ENCODE assay signal across 19 cellular contexts in genomic region chr3:46367811-46368210, GRCh38. TPM values are rescaled to one million over a fixed set of nuclear protein-coding genes. Genes with fewer than 3 reads are reported as not detected.
DNase-seq lines count a peak whose midpoint lies in the region; ATAC-seq, FAIRE-seq and TF ChIP-seq lines count a peak whose summit lies in the region.
"Had no signal": no experiment of that assay in that cellular context is flagged by ENCODE, and none has a peak within 500 bp of the region (broad histone marks: within the 10 kb centered on the region; RNA-seq: fewer than 3 reads in every experiment).

No MANE protein-coding gene starts in this region.

- H3K36me3 ChIP-seq in CD8-positive, alpha-beta T cell (ENCODE audit: insufficient read depth, low read length) = no peaks in the 10 kb centered on the region
- no peaks in the 10 kb centered on the region for H3K36me3 ChIP-seq in Caco-2 (ENCODE audit: control insufficient read depth, insufficient read depth, low read length)
- H3K36me3 ChIP-seq: cardiac muscle cell, esophagus squamous epithelium, SJSA1 had no signal

- no peak for FAIRE-seq in frontal cortex (lab: Jason Lieb, UNC)
- FAIRE-seq: urothelium cell line had no signal

- no peak for ATAC-seq in CD8-positive, alpha-beta T cell
- no peak for ATAC-seq in T-helper 17 cell
- ATAC-seq in right cardiac atrium = peak; percentile 22 to 35

- DNase-seq in CD14-positive monocyte (ENCODE audit: low spot score) (no peak), T-helper 17 cell (no peak), right cardiac atrium (peak in 1 of 3 donors; percentile 25), Caco-2 (no peak), frontal cortex (ENCODE audit: low spot score in 2 of 2) (no peak), A172 (ENCODE audit: low spot score) (no peak)
- DNase-seq in CD8-positive, alpha-beta T cell = no peak
- DNase-seq: activated naive CD4-positive, alpha-beta T cell treated with anti-CD3 and anti-CD28 coated beads, Interleukin-2, amount 50 U/mL, for 16 hours; cortex of kidney; DMS 273 treated with DMSO at 0.1 percent for 48 hours; IMR-90; NCI-H2029 had no signal

- no peak for TF ChIP-seq CTCF in CD14-positive monocyte (IDR thresholded peaks at IDR 0.05)
- no peak for TF ChIP-seq CTCF in CD8-positive, alpha-beta T cell (IDR thresholded peaks at IDR 0.05)
- TF ChIP-seq CTCF in Caco-2 (IDR thresholded peaks at IDR 0.05; ENCODE audit: insufficient read depth in 1 of 2, low read depth in 1 of 2, low read length in 1 of 2, severe bottlenecking in 1 of 2, unreplicated experiment in 1 of 2) = no peak

- no peak overlapping the region for H3K4me3 ChIP-seq in CD8-positive, alpha-beta T cell (ENCODE audit: low read depth, low read length)
- H3K4me3 ChIP-seq in right cardiac atrium (ENCODE audit: low read length) (no peak overlapping the region), Caco-2 (ENCODE audit: low read depth, low read length) (no peak overlapping the region)
- H3K4me3 ChIP-seq: cardiac muscle cell, esophagus squamous epithelium, SJSA1 had no signal

- CTCF ChIA-PET in CD8-positive, alpha-beta T cell (lab: Charles Lee) = interaction anchor here (0.6 to 7.8 kb wide), 32 partner anchors 11 to 611 kb away, joined by 3 to 140 read pairs (median 6); partner anchors contain the start of gene CCR2
- CTCF ChIA-PET in Caco-2 (lab: Charles Lee) = interaction anchor here (1.3 kb wide), 1 partner anchor 11 kb away, joined by 4 read pairs; no protein-coding TSS in a partner anchor

- H3K27me3 ChIP-seq in CD8-positive, alpha-beta T cell (ENCODE audit: insufficient read depth, low read length) = no peaks in the 10 kb centered on the region
- H3K27me3 ChIP-seq in right cardiac atrium (ENCODE audit: control insufficient read depth, insufficient read depth) (no peaks in the 10 kb centered on the region), Caco-2 (replicated peaks; ENCODE audit: control insufficient read depth, insufficient read depth, low read length) (no peaks in the 10 kb centered on the region)
- H3K27me3 ChIP-seq: cardiac muscle cell, SJSA1 had no signal

- H3K27ac Mint-ChIP-seq in CD14-positive monocyte (peak overlapping the region; percentile 81 to 92 (median 86)), T-helper 17 cell (peak overlapping the region; percentile 21), Caco-2 (ENCODE audit: unreplicated experiment) (no peak overlapping the region)
- peak overlapping the region; percentile 81 for H3K27ac Mint-ChIP-seq in CD8-positive, alpha-beta T cell

- H3K4me3 Mint-ChIP-seq in CD14-positive monocyte (no peak overlapping the region), T-helper 17 cell (peak overlapping the region; percentile 57), Caco-2 (ENCODE audit: unreplicated experiment) (no peak overlapping the region)
- H3K4me3 Mint-ChIP-seq in CD8-positive, alpha-beta T cell = no peak overlapping the region

- POLR2A ChIA-PET in CD8-positive, alpha-beta T cell (lab: Charles Lee) = interaction anchor here (0.8 to 2.3 kb wide), 5 partner anchors 14 to 98 kb away, joined by 3 to 7 read pairs (median 3); partner anchors contain the start of gene CCR2
- POLR2A ChIA-PET in Caco-2 (lab: Charles Lee) = no interaction called here

- intact Hi-C loops in CD14-positive monocyte (cut with micrococcal nuclease) (loop anchor here (5.0 kb wide), 6 partner anchors 39 to 281 kb away; partner anchors contain the start of genes CCR5AS (in 1 of the 2) and CCRL2 (in 1 of the 2)), right cardiac atrium (cut with DNase I) (loop anchor here in 1 of 4 donors (10.0 kb wide), 1 partner anchor 93 kb away; no protein-coding TSS in a partner anchor), Caco-2 (cut with micrococcal nuclease; ENCODE audit: unreplicated experiment) (loop anchor here (1.0 kb wide), 1 partner anchor 154 kb away; no protein-coding TSS in a partner anchor)
- intact Hi-C loops in CD8-positive, alpha-beta T cell (cut with DNase I, micrococcal nuclease) = loop anchor here (1.0 to 5.0 kb wide), 2 partner anchors 92 to 141 kb away; no protein-coding TSS in a partner anchor

- H3K9me3 Mint-ChIP-seq in CD14-positive monocyte = peaks cover 0 to 5% (median 1%) of the 10 kb centered on the region in 7 donors
- no peaks in the 10 kb centered on the region for H3K9me3 Mint-ChIP-seq in CD8-positive, alpha-beta T cell
- H3K9me3 Mint-ChIP-seq in Caco-2 (ENCODE audit: unreplicated experiment) = no peaks in the 10 kb centered on the region

- H3K27me3 Mint-ChIP-seq in CD14-positive monocyte (ENCODE audit: low read depth in 3 of 3) = no peaks in the 10 kb centered on the region
- H3K27me3 Mint-ChIP-seq in CD8-positive, alpha-beta T cell (ENCODE audit: low read depth) = no peaks in the 10 kb centered on the region
- H3K27me3 Mint-ChIP-seq in T-helper 17 cell = no peaks in the 10 kb centered on the region
- H3K27me3 Mint-ChIP-seq in Caco-2 (ENCODE audit: insufficient read depth, unreplicated experiment) = no peaks in the 10 kb centered on the region

- WGBS in right cardiac atrium = 69% methylated on average over 5 of the region's 5 CpGs

- no peaks in the 10 kb centered on the region for H3K9me3 ChIP-seq in CD8-positive, alpha-beta T cell (ENCODE audit: low read length)
- no peaks in the 10 kb centered on the region for H3K9me3 ChIP-seq in T-helper 17 cell (ENCODE audit: control insufficient read depth, low read length, poor library complexity, severe bottlenecking)
- H3K9me3 ChIP-seq in right cardiac atrium (ENCODE audit: control insufficient read depth, low read length) = no peaks in the 10 kb centered on the region
- no peaks in the 10 kb centered on the region for H3K9me3 ChIP-seq in Caco-2
- H3K9me3 ChIP-seq: esophagus squamous epithelium, SJSA1 had no signal

- no TSS peak for BruUV-seq in Caco-2 (replicated peaks; lab: Mats Ljungman, UMichigan)

- peaks cover 23% of the 10 kb centered on the region for H3K4me1 ChIP-seq in CD8-positive, alpha-beta T cell (ENCODE audit: insufficient read depth, low read length)
- H3K4me1 ChIP-seq in right cardiac atrium (ENCODE audit: control insufficient read depth, insufficient read depth, low read length) = no peaks in the 10 kb centered on the region
- peaks cover 14% of the 10 kb centered on the region; the same call in 1 of the 2 replicates for H3K4me1 ChIP-seq in Caco-2
- H3K4me1 ChIP-seq: SJSA1 had no signal

- H3K27ac ChIP-seq in CD8-positive, alpha-beta T cell (ENCODE audit: low read depth, low read length) = no peak overlapping the region
- H3K27ac ChIP-seq in right cardiac atrium (ENCODE audit: low read length) = no peak overlapping the region
- H3K27ac ChIP-seq: cardiac muscle cell, SJSA1 had no signal

- H3K4me1 Mint-ChIP-seq in CD14-positive monocyte = peaks cover 68% of the 10 kb centered on the region
- H3K4me1 Mint-ChIP-seq in CD8-positive, alpha-beta T cell (ENCODE audit: low read depth) = peaks cover 46% of the 10 kb centered on the region
- H3K4me1 Mint-ChIP-seq in T-helper 17 cell = peaks cover 34% of the 10 kb centered on the region
- H3K4me1 Mint-ChIP-seq in Caco-2 (ENCODE audit: low read depth, unreplicated experiment) = peaks cover 6% of the 10 kb centered on the region

- peaks cover 2 to 10% of the 10 kb centered on the region in 2 donors for H3K36me3 Mint-ChIP-seq in CD14-positive monocyte
- H3K36me3 Mint-ChIP-seq in CD8-positive, alpha-beta T cell = no peaks in the 10 kb centered on the region
- peaks cover 2% of the 10 kb centered on the region for H3K36me3 Mint-ChIP-seq in T-helper 17 cell (ENCODE audit: low read depth)
- H3K36me3 Mint-ChIP-seq in Caco-2 (ENCODE audit: insufficient read depth, unreplicated experiment) = no peaks in the 10 kb centered on the region

RNA-seq across cellular contexts. Expression of gene CCR5, which starts 2.9 kb away (rescaled TPM):
- polyA plus RNA-seq in CD14-positive monocyte (1 to 10 TPM; 3.1 to 3.6 TPM), right cardiac atrium (0.27 TPM)
- 1 to 10 TPM; 6.7 to 7.5 TPM for total RNA-seq in CD8-positive, alpha-beta T cell
- total RNA-seq in T-helper 17 cell (1 to 10 TPM; 3.2 to 8.3 TPM), right cardiac atrium (1 to 10 TPM in 2 of 4 donors, under 1 TPM in 2; 0.68 to 1.7 (median 0.99) TPM), Caco-2 (2022) (not detected in 2 replicates), frontal cortex (under 0.01 TPM)
- total RNA-seq in A172 (2014; rRNA removed; shearing (Covaris generic)) = not detected in 2 replicates
- total RNA-seq: cardiac muscle cell, H1, IMR-90, M059J, SJSA1, temporal lobe had no signal
- polyA plus RNA-seq: cardiac muscle cell, H1, IMR-90 had no signal

RNA-seq across cellular contexts. Expression of gene CCR2, which starts 13.9 kb away (rescaled TPM):
- polyA plus RNA-seq in CD14-positive monocyte (100 to 1,000 TPM; 145 to 181 TPM), right cardiac atrium (0.43 TPM)
- total RNA-seq in CD8-positive, alpha-beta T cell = under 1 TPM; 0.62 to 0.67 TPM
- total RNA-seq in T-helper 17 cell (10 to 100 TPM; 12.4 to 14.2 TPM), right cardiac atrium (1 to 10 TPM in 3 of 4 donors, under 1 TPM in 1; 0.42 to 2.5 (median 1.7) TPM), Caco-2 (2022) (not detected in 2 replicates), frontal cortex (0.41 TPM)
- not detected in 2 replicates for total RNA-seq in A172 (2014; rRNA removed; shearing (Covaris generic))
- total RNA-seq: cardiac muscle cell, H1, IMR-90, SJSA1 had no signal
- polyA plus RNA-seq: cardiac muscle cell, H1, IMR-90 had no signal

RNA-seq across cellular contexts. Expression of gene CCRL2, which starts 39.2 kb away (rescaled TPM):
- polyA plus RNA-seq in CD14-positive monocyte (10 to 100 TPM; 10.2 to 11.7 TPM), right cardiac atrium (1.7 TPM)
- 1 to 10 TPM; 5.3 to 6.6 TPM for total RNA-seq in CD8-positive, alpha-beta T cell
- total RNA-seq in T-helper 17 cell (1 to 10 TPM; 1.9 to 2.4 TPM), right cardiac atrium (1 to 10 TPM; 1.4 to 3.1 (median 2.4) TPM), Caco-2 (2022) (0.44 and 1.0 TPM in 2 replicates), frontal cortex (0.41 TPM)
- total RNA-seq in A172 (2014; rRNA removed; shearing (Covaris generic)) = 0.72 TPM in 1 of 2 replicates, not detected in the other
- total RNA-seq: H1 had no signal
- polyA plus RNA-seq: H1 had no signal

Comparison
In these comparisons a context has a peak if more than half of its experiments do, and no peak if none do; other contexts are left out.
1. ATAC-seq: peak in right cardiac atrium (2 of 2); none in CD8-positive, alpha-beta T cell (single experiment) and T-helper 17 cell (single experiment).